In the genomic region with DNA sequence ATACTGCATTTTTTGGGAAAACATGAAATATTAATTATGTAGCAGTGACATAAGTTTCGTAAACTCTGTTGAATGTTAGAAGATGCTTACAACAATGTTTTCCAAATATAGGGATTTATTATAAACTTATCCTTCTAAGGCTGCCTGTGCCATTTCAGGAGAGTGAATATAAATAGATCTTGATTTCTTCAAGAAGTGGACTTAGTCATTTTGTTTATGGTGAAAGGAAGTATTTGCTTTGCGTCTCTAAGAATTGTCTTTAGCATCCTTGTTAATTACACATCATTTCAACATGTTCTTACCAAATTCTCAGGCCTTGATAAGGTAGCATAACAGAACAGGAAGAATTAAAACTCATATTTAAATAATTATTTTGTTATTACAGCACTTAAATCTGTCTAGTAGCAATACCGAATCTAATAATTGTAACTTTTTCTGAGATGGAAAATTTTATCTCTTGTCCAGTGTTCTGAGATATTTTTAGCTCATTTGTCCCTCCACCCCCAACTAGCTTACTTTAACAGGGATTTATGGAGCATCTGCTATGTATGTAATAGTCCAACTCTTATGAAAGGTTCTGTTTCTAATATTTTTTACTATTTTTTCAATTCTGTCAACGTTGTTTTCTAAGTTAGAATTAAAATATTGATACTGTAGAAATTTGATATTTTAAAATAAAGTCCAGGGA, we compare ENCODE assay signal across 1 cellular context.
TF ChIP-seq lines count a peak whose summit lies in the region.

No MANE protein-coding gene starts in this region.

TF ChIP-seq in IMR-90, 13 proteins besides CTCF, POLR2A, EP300 and RAD21:
- TF ChIP-seq MXI1 (IDR thresholded peaks at IDR 0.05; ENCODE audit: borderline replicate concordance, low read depth, low read length) (no peak), MAFK (IDR thresholded peaks at IDR 0.05; ENCODE audit: low read depth, low read length) (no peak), CHD1 (IDR thresholded peaks at IDR 0.05; ENCODE audit: low read depth, low read length) (no peak)
- TF ChIP-seq, protein P1, sequence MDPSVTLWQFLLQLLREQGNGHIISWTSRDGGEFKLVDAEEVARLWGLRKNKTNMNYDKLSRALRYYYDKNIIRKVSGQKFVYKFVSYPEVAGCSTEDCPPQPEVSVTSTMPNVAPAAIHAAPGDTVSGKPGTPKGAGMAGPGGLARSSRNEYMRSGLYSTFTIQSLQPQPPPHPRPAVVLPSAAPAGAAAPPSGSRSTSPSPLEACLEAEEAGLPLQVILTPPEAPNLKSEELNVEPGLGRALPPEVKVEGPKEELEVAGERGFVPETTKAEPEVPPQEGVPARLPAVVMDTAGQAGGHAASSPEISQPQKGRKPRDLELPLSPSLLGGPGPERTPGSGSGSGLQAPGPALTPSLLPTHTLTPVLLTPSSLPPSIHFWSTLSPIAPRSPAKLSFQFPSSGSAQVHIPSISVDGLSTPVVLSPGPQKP (IDR thresholded peaks at IDR 0.05; ENCODE audit: borderline replicate concordance, low read depth, low read length), result no peak
